14 cellular contexts compared by ENCODE assay signal in the genomic region with DNA sequence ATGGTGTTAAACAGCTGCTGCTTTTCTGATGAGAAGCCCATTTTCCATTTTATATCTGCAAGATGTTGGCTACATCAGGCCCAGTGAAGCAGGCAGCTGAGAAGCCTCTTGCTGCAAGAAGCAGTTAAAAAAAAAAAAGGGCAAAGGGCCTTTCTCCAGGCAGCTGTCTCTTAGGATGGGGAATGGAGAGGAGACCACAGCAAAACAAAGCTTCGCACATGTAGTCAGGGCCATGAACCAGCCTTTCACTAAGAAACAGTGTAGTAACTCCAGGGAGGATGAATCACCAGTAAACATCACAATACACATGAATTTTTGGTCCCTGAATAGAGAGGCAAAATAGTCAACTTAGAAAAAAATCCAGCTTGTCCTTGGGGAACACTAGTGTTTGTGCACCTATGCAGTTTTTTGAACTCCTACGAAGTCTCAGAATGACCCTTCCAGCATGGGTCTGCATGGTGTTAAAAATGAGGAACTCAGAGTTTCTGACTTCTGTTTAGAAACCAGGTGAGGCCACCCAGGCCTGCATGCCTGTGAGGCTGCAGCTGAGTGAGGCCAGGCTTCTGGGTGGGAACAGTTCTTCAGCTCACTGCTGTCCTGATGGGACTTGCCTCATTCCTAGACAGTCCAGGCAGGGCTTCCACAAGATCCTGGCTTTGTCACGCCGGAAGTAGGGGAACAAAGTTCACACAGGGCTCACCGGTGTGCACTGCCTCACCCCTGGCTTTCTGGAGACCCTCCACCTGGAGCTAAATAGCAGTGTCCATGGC.
A peak's percentile ranks its signal among the peaks of the same experiment; 100 is the strongest.
DNase-seq lines count a peak whose midpoint lies in the region; ATAC-seq and TF ChIP-seq lines count a peak whose summit lies in the region.
"Had no signal": no experiment of that assay in that cellular context is flagged by ENCODE, and none has a peak within 500 bp of the region (broad histone marks: within the 10 kb centered on the region; RNA-seq: fewer than 3 reads in every experiment).

No MANE protein-coding gene starts in this region.

- no peaks in the 10 kb centered on the region for H3K36me3 Mint-ChIP-seq in stimulated activated naive B cell treated with anti-CD40 and anti-IgM and Interleukin-4, amounts not matched to agents 10 μg/mL and 1 μg/mL and 100 μg/mL, for 72 hours
- H3K36me3 Mint-ChIP-seq in glutamatergic neuron (ENCODE audit: unreplicated experiment), result peaks cover 14% of the 10 kb centered on the region
- H3K36me3 Mint-ChIP-seq: CD8-positive, alpha-beta memory T cell; T-cell had no signal

- H3K27me3 Mint-ChIP-seq in stimulated activated naive B cell treated with anti-CD40 and anti-IgM and Interleukin-4, amounts not matched to agents 10 μg/mL and 1 μg/mL and 100 μg/mL, for 72 hours, result no peaks in the 10 kb centered on the region
- peaks cover 2% of the 10 kb centered on the region for H3K27me3 Mint-ChIP-seq in glutamatergic neuron (ENCODE audit: unreplicated experiment)

- no peaks in the 10 kb centered on the region for H3K4me1 Mint-ChIP-seq in stimulated activated naive B cell treated with anti-CD40 and anti-IgM and Interleukin-4, amounts not matched to agents 10 μg/mL and 1 μg/mL and 100 μg/mL, for 72 hours
- no peaks in the 10 kb centered on the region for H3K4me1 Mint-ChIP-seq in glutamatergic neuron (ENCODE audit: low read depth, unreplicated experiment)
- H3K4me1 Mint-ChIP-seq: CD8-positive, alpha-beta memory T cell; T-cell had no signal

- no peak for TF ChIP-seq CTCF in glutamatergic neuron (IDR thresholded peaks at IDR 0.05; ENCODE audit: partially characterized antibody, unreplicated experiment)

- H3K9me3 Mint-ChIP-seq in stimulated activated naive B cell treated with anti-CD40 and anti-IgM and Interleukin-4, amounts not matched to agents 10 μg/mL and 1 μg/mL and 100 μg/mL, for 72 hours, result no peaks in the 10 kb centered on the region
- peaks cover 13% of the 10 kb centered on the region for H3K9me3 Mint-ChIP-seq in glutamatergic neuron (ENCODE audit: unreplicated experiment)
- H3K9me3 Mint-ChIP-seq: activated T-helper 1 cell treated with anti-CD3 and anti-CD28 coated beads, Interleukin-12 subunit alpha, Interleukin-12 subunit beta, Interleukin-2, Interleukin-4 antibody, amounts not matched to agents 30 ng/mL and 10 ng/mL and 1 ng/mL, durations not matched to agents 14 hours and 24 hours and 36 hours; T-cell had no signal

- DNase-seq in stimulated activated naive B cell treated with anti-CD40 and anti-IgM and Interleukin-4, amounts not matched to agents 10 μg/mL and 1 μg/mL and 100 μg/mL, for 72 hours, result no peak
- DNase-seq in glutamatergic neuron (no peak), NCI-H524 (lab: John Stamatoyannopoulos, UW) (no peak), nucleus accumbens (lab: John Stamatoyannopoulos, UW) (no peak), NCI-H524 treated with DMSO at 0.1 percent for 48 hours (lab: John Stamatoyannopoulos, UW) (no peak)
- DNase-seq: activated CD4-positive, alpha-beta T cell treated with anti-CD3 and anti-CD28 coated beads for 4 hours; CD8-positive, alpha-beta memory T cell; NCI-H146; T-cell; thyroid gland had no signal

- ATAC-seq in GM19452 (IDR thresholded peaks at IDR 0.05; ENCODE audit: unreplicated experiment) (peak; percentile 53), HG02885 (IDR thresholded peaks at IDR 0.05; ENCODE audit: poor library complexity, unreplicated experiment) (peak; percentile 82)
- peak; percentile 80 to 82 for ATAC-seq in stimulated activated naive B cell treated with anti-CD40 and anti-IgM and Interleukin-4, amounts not matched to agents 10 μg/mL and 1 μg/mL and 100 μg/mL, for 72 hours (replicated peaks)
- ATAC-seq: T-cell had no signal

- no peak overlapping the region for H3K27ac Mint-ChIP-seq in stimulated activated naive B cell treated with anti-CD40 and anti-IgM and Interleukin-4, amounts not matched to agents 10 μg/mL and 1 μg/mL and 100 μg/mL, for 72 hours
- no peak overlapping the region for H3K27ac Mint-ChIP-seq in glutamatergic neuron (ENCODE audit: unreplicated experiment)
- H3K27ac Mint-ChIP-seq: activated T-helper 1 cell treated with anti-CD3 and anti-CD28 coated beads, Interleukin-12 subunit alpha, Interleukin-12 subunit beta, Interleukin-2, Interleukin-4 antibody, amounts not matched to agents 30 ng/mL and 10 ng/mL and 1 ng/mL, durations not matched to agents 14 hours and 24 hours and 36 hours; T-cell had no signal

- no peak overlapping the region for H3K4me3 Mint-ChIP-seq in stimulated activated naive B cell treated with anti-CD40 and anti-IgM and Interleukin-4, amounts not matched to agents 10 μg/mL and 1 μg/mL and 100 μg/mL, for 72 hours
- no peak overlapping the region for H3K4me3 Mint-ChIP-seq in glutamatergic neuron (ENCODE audit: unreplicated experiment)
- H3K4me3 Mint-ChIP-seq: activated T-helper 1 cell treated with anti-CD3 and anti-CD28 coated beads, Interleukin-12 subunit alpha, Interleukin-12 subunit beta, Interleukin-2, Interleukin-4 antibody, amounts not matched to agents 30 ng/mL and 10 ng/mL and 1 ng/mL, durations not matched to agents 14 hours and 24 hours and 36 hours; CD8-positive, alpha-beta memory T cell; T-cell had no signal

- H3K27ac ChIP-seq in cingulate gyrus (ENCODE audit: low read depth, low read length), result peak overlapping the region; percentile 34
- H3K27ac ChIP-seq: thyroid gland had no signal
